In genomic region chr2:219245899-219246230, GRCh38 we compare ENCODE assay signal across 2 cellular contexts.
TF ChIP-seq lines count a peak whose summit lies in the region.

No MANE protein-coding gene starts in this region.

TF ChIP-seq in SK-N-SH, 30 proteins besides CTCF, POLR2A, EP300 and RAD21 (continued from another document):
- no peak for TF ChIP-seq FOSL2 (IDR thresholded peaks at IDR 0.05; ENCODE audit: borderline replicate concordance, low read depth)
- TF ChIP-seq, protein P1, sequence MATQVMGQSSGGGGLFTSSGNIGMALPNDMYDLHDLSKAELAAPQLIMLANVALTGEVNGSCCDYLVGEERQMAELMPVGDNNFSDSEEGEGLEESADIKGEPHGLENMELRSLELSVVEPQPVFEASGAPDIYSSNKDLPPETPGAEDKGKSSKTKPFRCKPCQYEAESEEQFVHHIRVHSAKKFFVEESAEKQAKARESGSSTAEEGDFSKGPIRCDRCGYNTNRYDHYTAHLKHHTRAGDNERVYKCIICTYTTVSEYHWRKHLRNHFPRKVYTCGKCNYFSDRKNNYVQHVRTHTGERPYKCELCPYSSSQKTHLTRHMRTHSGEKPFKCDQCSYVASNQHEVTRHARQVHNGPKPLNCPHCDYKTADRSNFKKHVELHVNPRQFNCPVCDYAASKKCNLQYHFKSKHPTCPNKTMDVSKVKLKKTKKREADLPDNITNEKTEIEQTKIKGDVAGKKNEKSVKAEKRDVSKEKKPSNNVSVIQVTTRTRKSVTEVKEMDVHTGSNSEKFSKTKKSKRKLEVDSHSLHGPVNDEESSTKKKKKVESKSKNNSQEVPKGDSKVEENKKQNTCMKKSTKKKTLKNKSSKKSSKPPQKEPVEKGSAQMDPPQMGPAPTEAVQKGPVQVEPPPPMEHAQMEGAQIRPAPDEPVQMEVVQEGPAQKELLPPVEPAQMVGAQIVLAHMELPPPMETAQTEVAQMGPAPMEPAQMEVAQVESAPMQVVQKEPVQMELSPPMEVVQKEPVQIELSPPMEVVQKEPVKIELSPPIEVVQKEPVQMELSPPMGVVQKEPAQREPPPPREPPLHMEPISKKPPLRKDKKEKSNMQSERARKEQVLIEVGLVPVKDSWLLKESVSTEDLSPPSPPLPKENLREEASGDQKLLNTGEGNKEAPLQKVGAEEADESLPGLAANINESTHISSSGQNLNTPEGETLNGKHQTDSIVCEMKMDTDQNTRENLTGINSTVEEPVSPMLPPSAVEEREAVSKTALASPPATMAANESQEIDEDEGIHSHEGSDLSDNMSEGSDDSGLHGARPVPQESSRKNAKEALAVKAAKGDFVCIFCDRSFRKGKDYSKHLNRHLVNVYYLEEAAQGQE (IDR thresholded peaks at IDR 0.05; ENCODE audit: low read depth, low read length) = no peak
- TF ChIP-seq ZBTB33 (IDR thresholded peaks at IDR 0.05; ENCODE audit: borderline replicate concordance, low read depth) = no peak
- TF ChIP-seq RFX5 (IDR thresholded peaks at IDR 0.05; ENCODE audit: low read length) = no peak
- no peak for TF ChIP-seq GATA2 (CRISPR knock-in tag; IDR thresholded peaks at IDR 0.05)
- TF ChIP-seq, protein P2, sequence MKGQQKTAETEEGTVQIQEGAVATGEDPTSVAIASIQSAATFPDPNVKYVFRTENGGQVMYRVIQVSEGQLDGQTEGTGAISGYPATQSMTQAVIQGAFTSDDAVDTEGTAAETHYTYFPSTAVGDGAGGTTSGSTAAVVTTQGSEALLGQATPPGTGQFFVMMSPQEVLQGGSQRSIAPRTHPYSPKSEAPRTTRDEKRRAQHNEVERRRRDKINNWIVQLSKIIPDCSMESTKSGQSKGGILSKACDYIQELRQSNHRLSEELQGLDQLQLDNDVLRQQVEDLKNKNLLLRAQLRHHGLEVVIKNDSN (IDR thresholded peaks at IDR 0.05; ENCODE audit: borderline replicate concordance, low read depth) = no peak
- TF ChIP-seq GABPA (IDR thresholded peaks at IDR 0.05; ENCODE audit: low read depth) = no peak
- TF ChIP-seq, protein P3, sequence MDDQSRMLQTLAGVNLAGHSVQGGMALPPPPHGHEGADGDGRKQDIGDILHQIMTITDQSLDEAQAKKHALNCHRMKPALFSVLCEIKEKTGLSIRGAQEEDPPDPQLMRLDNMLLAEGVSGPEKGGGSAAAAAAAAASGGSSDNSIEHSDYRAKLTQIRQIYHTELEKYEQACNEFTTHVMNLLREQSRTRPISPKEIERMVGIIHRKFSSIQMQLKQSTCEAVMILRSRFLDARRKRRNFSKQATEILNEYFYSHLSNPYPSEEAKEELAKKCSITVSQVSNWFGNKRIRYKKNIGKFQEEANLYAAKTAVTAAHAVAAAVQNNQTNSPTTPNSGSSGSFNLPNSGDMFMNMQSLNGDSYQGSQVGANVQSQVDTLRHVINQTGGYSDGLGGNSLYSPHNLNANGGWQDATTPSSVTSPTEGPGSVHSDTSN (IDR thresholded peaks at IDR 0.05) = no peak
- TF ChIP-seq JUND (IDR thresholded peaks at IDR 0.05) = no peak
- no peak; the same call in 1 of the 2 replicates for TF ChIP-seq MXI1 (IDR thresholded peaks at IDR 0.05; ENCODE audit: low read depth, low read length)
- TF ChIP-seq TEAD4 (IDR thresholded peaks at IDR 0.05; ENCODE audit: borderline replicate concordance, insufficient read depth) = no peak
- no peak for TF ChIP-seq NFIC (IDR thresholded peaks at IDR 0.05; ENCODE audit: borderline replicate concordance)
- TF ChIP-seq YY1 (IDR thresholded peaks at IDR 0.05; ENCODE audit: low read depth) = no peak
- TF ChIP-seq IRF3 (IDR thresholded peaks at IDR 0.05; ENCODE audit: low read depth, low read length) = no peak
- TF ChIP-seq TCF12 (IDR thresholded peaks at IDR 0.05) = no peak
- no peak for TF ChIP-seq MEF2A (IDR thresholded peaks at IDR 0.05; ENCODE audit: borderline replicate concordance, low read depth)
- no peak for TF ChIP-seq EZH2phosphoT487 (IDR thresholded peaks at IDR 0.05; ENCODE audit: borderline replicate concordance, low read depth)
- no peak for TF ChIP-seq TAF1 (IDR thresholded peaks at IDR 0.05; ENCODE audit: borderline replicate concordance, low read depth, low read length)

TF ChIP-seq in SK-N-SH treated with all-trans-retinoic acid at 6 μM for 48 hours, 23 proteins besides CTCF, POLR2A, EP300 and RAD21:
- TF ChIP-seq TCF4 (CRISPR knock-in tag; IDR thresholded peaks at IDR 0.05; ENCODE audit: borderline replicate concordance) = no peak
